Comparison of ENCODE assay signal across 9 cellular contexts in genomic region chr10:79381804-79382221, GRCh38. TPM values are rescaled to one million over a fixed set of nuclear protein-coding genes. Genes with fewer than 3 reads are reported as not detected.
DNase-seq lines count a peak whose midpoint lies in the region; ATAC-seq and TF ChIP-seq lines count a peak whose summit lies in the region.
"Had no signal": no experiment of that assay in that cellular context is flagged by ENCODE, and none has a peak within 500 bp of the region (broad histone marks: within the 10 kb centered on the region; RNA-seq: fewer than 3 reads in every experiment).

No MANE protein-coding gene starts in this region.

- WGBS in right lobe of liver (ENCODE audit: insufficient coverage, low coverage, low lambda C conversion rate, missing lambda C conversion rate), result 7% methylated on average over 5 of the region's 11 CpGs
- 74 to 75% methylated on average over 5 to 11 of the region's 11 CpGs for WGBS in upper lobe of left lung, 2 donors

- no peaks in the 10 kb centered on the region for H3K36me3 Mint-ChIP-seq in activated CD4-positive, alpha-beta T cell treated with anti-CD3 and anti-CD28 coated beads, Interleukin-2, amount 10 ng/mL, durations not matched to agents 7 days and 5 days (ENCODE audit: low read depth)
- H3K36me3 Mint-ChIP-seq: activated naive CD8-positive, alpha-beta T cell treated with anti-CD3 and anti-CD28 coated beads, Interleukin-2, amount 10 ng/mL, durations not matched to agents 7 days and 5 days had no signal

- in situ Hi-C loops in ACHN (cut with HindIII; ENCODE audit: low pct_ligation_motif_present, low pct_unique_long_range_greater_than_20kb, low sequenced_read_pairs), result no loop called here

- H3K27me3 ChIP-seq in HUES6 (ENCODE audit: control insufficient read depth, insufficient read depth, low read length), result no peaks in the 10 kb centered on the region
- H3K27me3 ChIP-seq in colonic mucosa, result no peaks in the 10 kb centered on the region
- H3K27me3 ChIP-seq in right lobe of liver, result no peaks in the 10 kb centered on the region
- no peaks in the 10 kb centered on the region for H3K27me3 ChIP-seq in upper lobe of left lung

- no peak for TF ChIP-seq CTCF in colonic mucosa (IDR thresholded peaks at IDR 0.05)
- no peak for TF ChIP-seq CTCF in right lobe of liver (IDR thresholded peaks at IDR 0.05)
- TF ChIP-seq CTCF in upper lobe of left lung (IDR thresholded peaks at IDR 0.05), result no peak

- H3K36me3 ChIP-seq in HUES6 (ENCODE audit: control insufficient read depth, insufficient read depth, low read length) (no peaks in the 10 kb centered on the region), colonic mucosa (no peaks in the 10 kb centered on the region), right lobe of liver (peaks cover 0 to 2% (median 0%) of the 10 kb centered on the region in 4 donors), upper lobe of left lung (peaks cover 0 to 16% (median 10%) of the 10 kb centered on the region in 4 donors)

- no peak overlapping the region for H3K27ac Mint-ChIP-seq in activated CD4-positive, alpha-beta T cell treated with anti-CD3 and anti-CD28 coated beads, Interleukin-2, amount 10 ng/mL, durations not matched to agents 7 days and 5 days
- H3K27ac Mint-ChIP-seq: activated naive CD8-positive, alpha-beta T cell treated with anti-CD3 and anti-CD28 coated beads, Interleukin-2, amount 10 ng/mL, durations not matched to agents 7 days and 5 days had no signal

- H3K9ac ChIP-seq in HUES6 (ENCODE audit: low read length), result peak overlapping the region; percentile 42
- peak overlapping the region in 1 of 2 donors; percentile 9 for H3K9ac ChIP-seq in colonic mucosa (ENCODE audit: low read depth in 2 of 2, low read length in 2 of 2)

- no peaks in the 10 kb centered on the region for H3K9me3 Mint-ChIP-seq in activated CD4-positive, alpha-beta T cell treated with anti-CD3 and anti-CD28 coated beads, Interleukin-2, amount 10 ng/mL, durations not matched to agents 7 days and 5 days
- H3K9me3 Mint-ChIP-seq: activated naive CD8-positive, alpha-beta T cell treated with anti-CD3 and anti-CD28 coated beads, Interleukin-2, amount 10 ng/mL, durations not matched to agents 7 days and 5 days; neural crest cell had no signal

- H3K4me3 ChIP-seq in HUES6 (ENCODE audit: low read depth, low read length) (no peak overlapping the region), colonic mucosa (no peak overlapping the region), right lobe of liver (no peak overlapping the region), upper lobe of left lung (no peak overlapping the region)

- CTCF ChIA-PET in activated CD4-positive, alpha-beta T cell treated with anti-CD3 and anti-CD28 coated beads, Interleukin-2, amount 10 ng/mL, durations not matched to agents 7 days and 5 days (lab: Charles Lee), result no interaction called here

- peak overlapping the region; percentile 32; the same call in 1 of the 2 replicates for H3K27ac ChIP-seq in HUES6 (ENCODE audit: low read depth, low read length)
- H3K27ac ChIP-seq in colonic mucosa, result peak overlapping the region; percentile 63
- peak overlapping the region; percentile 82 to 94 (median 89) for H3K27ac ChIP-seq in right lobe of liver
- H3K27ac ChIP-seq in upper lobe of left lung, result peak overlapping the region; percentile 45 to 82 (median 70)

- TF ChIP-seq POLR2A in right lobe of liver (IDR thresholded peaks at IDR 0.05), result peak; percentile 48
- no peak for TF ChIP-seq POLR2A in upper lobe of left lung (IDR thresholded peaks at IDR 0.05)

- no peak overlapping the region for H3K4me3 Mint-ChIP-seq in activated CD4-positive, alpha-beta T cell treated with anti-CD3 and anti-CD28 coated beads, Interleukin-2, amount 10 ng/mL, durations not matched to agents 7 days and 5 days
- H3K4me3 Mint-ChIP-seq: activated naive CD8-positive, alpha-beta T cell treated with anti-CD3 and anti-CD28 coated beads, Interleukin-2, amount 10 ng/mL, durations not matched to agents 7 days and 5 days; neural crest cell had no signal

- H3K4me1 ChIP-seq in HUES6 (ENCODE audit: control insufficient read depth, insufficient read depth, low read length) (peaks cover 19% of the 10 kb centered on the region), colonic mucosa (peaks cover 5% of the 10 kb centered on the region), right lobe of liver (peaks cover 0 to 42% (median 17%) of the 10 kb centered on the region in 4 donors), upper lobe of left lung (peaks cover 0 to 26% (median 20%) of the 10 kb centered on the region in 4 donors)

- ATAC-seq in right lobe of liver (peak; percentile 18 to 61 (median 38)), upper lobe of left lung (ENCODE audit: low FRiP score in 2 of 2) (peak in 1 of 2 donors; percentile 74)

- no peaks in the 10 kb centered on the region for H3K27me3 Mint-ChIP-seq in activated CD4-positive, alpha-beta T cell treated with anti-CD3 and anti-CD28 coated beads, Interleukin-2, amount 10 ng/mL, durations not matched to agents 7 days and 5 days
- H3K27me3 Mint-ChIP-seq: activated naive CD8-positive, alpha-beta T cell treated with anti-CD3 and anti-CD28 coated beads, Interleukin-2, amount 10 ng/mL, durations not matched to agents 7 days and 5 days had no signal

- no peaks in the 10 kb centered on the region for H3K4me1 Mint-ChIP-seq in activated CD4-positive, alpha-beta T cell treated with anti-CD3 and anti-CD28 coated beads, Interleukin-2, amount 10 ng/mL, durations not matched to agents 7 days and 5 days
- H3K4me1 Mint-ChIP-seq: activated naive CD8-positive, alpha-beta T cell treated with anti-CD3 and anti-CD28 coated beads, Interleukin-2, amount 10 ng/mL, durations not matched to agents 7 days and 5 days had no signal

- POLR2A ChIA-PET in activated CD4-positive, alpha-beta T cell treated with anti-CD3 and anti-CD28 coated beads, Interleukin-2, amount 10 ng/mL, durations not matched to agents 7 days and 5 days (lab: Charles Lee), result no interaction called here

- DNase-seq in colonic mucosa (peak; percentile 54), right lobe of liver (peak in 2 of 3 donors; percentile 83 to 88), upper lobe of left lung (peak; percentile 28 to 68), ACHN (no peak)
- DNase-seq in activated CD4-positive, alpha-beta T cell treated with anti-CD3 and anti-CD28 coated beads for 4 hours, result no peak
- no peak for DNase-seq in activated CD4-positive, alpha-beta T cell treated with anti-CD3 and anti-CD28 coated beads, Interleukin-2, amount 10 ng/mL, durations not matched to agents 7 days and 5 days

- no peak for TF ChIP-seq EP300 in upper lobe of left lung (IDR thresholded peaks at IDR 0.05)

- H3K9me3 ChIP-seq in HUES6 (ENCODE audit: control insufficient read depth, insufficient read depth, low read depth, low read length), result peaks cover 3% of the 10 kb centered on the region; the same call in 1 of the 2 replicates
- H3K9me3 ChIP-seq in colonic mucosa, result no peaks in the 10 kb centered on the region
- no peaks in the 10 kb centered on the region for H3K9me3 ChIP-seq in right lobe of liver
- no peaks in the 10 kb centered on the region for H3K9me3 ChIP-seq in upper lobe of left lung

- intact Hi-C loops in colonic mucosa (cut with DNase I), result no loop called here
- intact Hi-C loops in right lobe of liver (cut with DNase I), result no loop called here

RNA-seq across cellular contexts. Expression of gene PPIF, which starts 34.5 kb away (rescaled TPM):
- 100 to 1,000 TPM in 1 of 2 donors, 10 to 100 TPM in 1; 99.3 to 154 TPM for total RNA-seq in colonic mucosa
- 100 to 1,000 TPM in 1 of 6 experiments, 10 to 100 TPM in 5; 53.7 to 106 (median 90.1) TPM for total RNA-seq in right lobe of liver
- total RNA-seq in upper lobe of left lung, result 10 to 100 TPM; 19.3 to 46.5 (median 31.2) TPM
- total RNA-seq in activated CD4-positive, alpha-beta T cell treated with anti-CD3 and anti-CD28 coated beads, Interleukin-2, amount 10 ng/mL, durations not matched to agents 7 days and 5 days, result 10 to 100 TPM; 53.7 to 56.7 TPM

Comparison
In these comparisons a context has a peak if more than half of its experiments do, and no peak if none do; other contexts are left out.
1. H3K27ac ChIP-seq: peak in every context shown above with its lines; median percentile 89 in right lobe of liver; 70 in upper lobe of left lung; 63 in colonic mucosa; 32 in HUES6.
2. DNase-seq: peak in colonic mucosa (single experiment), right lobe of liver (2 of 3) and upper lobe of left lung (2 of 2); none in ACHN (single experiment), activated CD4-positive, alpha-beta T cell treated with anti-CD3 and anti-CD28 coated beads for 4 hours (0 of 2) and activated CD4-positive, alpha-beta T cell treated with anti-CD3 and anti-CD28 coated beads, Interleukin-2, amount 10 ng/mL, durations not matched to agents 7 days and 5 days (single experiment).